2 cellular contexts compared by ENCODE assay signal in genomic region chr2:28991021-28991420, GRCh38.
A peak's percentile ranks its signal among the peaks of the same experiment; 100 is the strongest.
TF ChIP-seq lines count a peak whose summit lies in the region.

No MANE protein-coding gene starts in this region.

TF ChIP-seq in IMR-90, 13 proteins besides CTCF, POLR2A, EP300 and RAD21:
- peak; percentile 71 for TF ChIP-seq CEBPB (IDR thresholded peaks at IDR 0.05; ENCODE audit: low read depth, low read length)
- no peak for TF ChIP-seq SMC3 (IDR thresholded peaks at IDR 0.05; ENCODE audit: low read depth, low read length)

TF ChIP-seq in SK-N-SH, 30 proteins besides CTCF, POLR2A, EP300 and RAD21:
- TF ChIP-seq TCF12 (IDR thresholded peaks at IDR 0.05) (no peak), CHD2 (IDR thresholded peaks at IDR 0.05; ENCODE audit: low read length, partially characterized antibody) (no peak), RCOR1 (IDR thresholded peaks at IDR 0.05; ENCODE audit: low read length) (no peak), RXRA (IDR thresholded peaks at IDR 0.05; ENCODE audit: borderline replicate concordance, low read depth) (no peak)
